Comparison of ENCODE assay signal across 8 cellular contexts in the genomic region with DNA sequence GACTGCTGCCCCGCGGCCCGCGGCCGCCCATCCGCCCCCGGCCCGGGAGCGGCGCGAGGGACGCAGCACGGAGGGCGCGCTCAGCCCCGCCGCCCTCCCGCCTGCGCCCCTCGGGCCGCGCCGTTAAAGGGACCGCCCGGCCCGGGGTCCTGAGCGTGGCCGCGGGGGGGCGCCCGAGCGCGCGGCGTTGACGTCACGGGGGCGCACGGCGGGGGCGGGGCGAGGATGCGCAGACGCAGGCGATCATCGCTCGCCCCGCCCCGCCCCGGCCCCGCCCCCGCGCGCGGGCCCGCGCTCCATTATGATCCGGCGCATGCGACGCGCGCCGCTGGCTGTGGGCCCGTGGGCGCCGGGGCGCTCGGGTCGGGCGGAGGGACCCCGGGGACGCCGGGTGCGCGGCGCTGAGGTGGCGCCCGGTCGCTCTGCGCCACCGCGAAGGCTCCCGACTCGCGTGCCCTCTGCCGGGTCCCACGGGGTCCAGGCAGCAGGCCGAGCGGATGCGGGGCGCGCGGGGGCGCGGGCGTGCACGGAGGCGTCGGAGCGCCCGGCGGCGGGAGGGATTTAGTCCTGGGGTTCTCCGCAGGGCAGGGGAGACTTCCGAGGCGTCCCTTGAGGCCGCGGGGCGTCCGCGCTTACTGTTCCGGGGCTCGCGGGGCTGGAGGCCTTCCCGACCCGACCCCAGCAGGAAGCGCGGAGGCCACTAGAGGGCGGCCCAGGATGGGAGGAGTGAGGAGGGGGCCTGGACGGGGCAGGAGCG. TPM values are rescaled to one million over a fixed set of nuclear protein-coding genes. Genes with fewer than 3 reads are reported as not detected.
DNase-seq lines count a peak whose midpoint lies in the region; ATAC-seq lines count a peak whose summit lies in the region.

A gene (minus strand): TSS at position 163 of the 757 bp plus-strand sequence. CDS start 353 bp downstream, outside the sequence.

- peaks cover 25% of the 10 kb centered on the region for H3K27me3 Mint-ChIP-seq in activated CD8-positive, alpha-beta memory T cell treated with anti-CD3 and anti-CD28 coated beads, Interleukin-2, amount 10 ng/mL, durations not matched to agents 7 days and 5 days

- CTCF ChIA-PET in activated CD8-positive, alpha-beta memory T cell treated with anti-CD3 and anti-CD28 coated beads, Interleukin-2, amount 10 ng/mL, durations not matched to agents 7 days and 5 days (lab: Charles Lee): interaction anchor here (1.2 to 1.8 kb wide), 3 partner anchors 22 to 92 kb away, joined by 3 to 16 read pairs (median 16); a partner anchor contains a TSS

- DNase-seq in NCI-H1436 (lab: John Stamatoyannopoulos, UW) (peak; percentile 52), NCI-H1436 treated with DMSO at 0.1 percent for 48 hours (lab: John Stamatoyannopoulos, UW) (no peak), NCI-H345 (lab: John Stamatoyannopoulos, UW) (peak; percentile 80)
- DNase-seq in activated CD8-positive, alpha-beta memory T cell treated with anti-CD3 and anti-CD28 coated beads, Interleukin-2, amount 10 ng/mL, durations not matched to agents 7 days and 5 days: peak; percentile 79
- peak; percentile 23 to 53 for DNase-seq in stimulated activated CD8-positive, alpha-beta memory T cell treated with anti-CD3 and anti-CD28 coated beads, Interleukin-2, amount 100 ng/mL, for 1 hour (ENCODE audit: low read depth in 2 of 2)

- no peaks in the 10 kb centered on the region for H3K9me3 ChIP-seq in mesodermal cell (ENCODE audit: control insufficient read depth, low read length)

- H3K4me3 Mint-ChIP-seq in activated CD8-positive, alpha-beta memory T cell treated with anti-CD3 and anti-CD28 coated beads, Interleukin-2, amount 10 ng/mL, durations not matched to agents 7 days and 5 days: peak within 1 kb of the TSS; percentile 71

- peaks cover 19% of the 10 kb centered on the region for H3K36me3 ChIP-seq in mesodermal cell (ENCODE audit: control insufficient read depth, insufficient read depth, low read length)

- peaks cover 25% of the 10 kb centered on the region for H3K4me1 Mint-ChIP-seq in activated CD8-positive, alpha-beta memory T cell treated with anti-CD3 and anti-CD28 coated beads, Interleukin-2, amount 10 ng/mL, durations not matched to agents 7 days and 5 days

- no peaks in the 10 kb centered on the region for H3K9me3 Mint-ChIP-seq in activated CD8-positive, alpha-beta memory T cell treated with anti-CD3 and anti-CD28 coated beads, Interleukin-2, amount 10 ng/mL, durations not matched to agents 7 days and 5 days (ENCODE audit: low read depth)

- in situ Hi-C loops in endometrial microvascular endothelial cells (cut with HindIII; ENCODE audit: inconsistent ontology term, low pct_unique_long_range_greater_than_20kb, low sequenced_read_pairs): no loop called here

- H3K36me3 Mint-ChIP-seq in activated CD8-positive, alpha-beta memory T cell treated with anti-CD3 and anti-CD28 coated beads, Interleukin-2, amount 10 ng/mL, durations not matched to agents 7 days and 5 days: no peaks in the 10 kb centered on the region

- 0 to 1% methylated on average over 54 to 74 of the region's 122 CpGs for WGBS in mesodermal cell (ENCODE audit: insufficient coverage in 2 of 2), 2 experiments

- peak within 1 kb of the TSS; percentile 84 for H3K27ac ChIP-seq in mesodermal cell (ENCODE audit: low read depth, low read length, severe bottlenecking)

- peaks cover 36% of the 10 kb centered on the region for H3K4me1 ChIP-seq in mesodermal cell (ENCODE audit: control insufficient read depth, insufficient read depth, low read length, poor library complexity, severe bottlenecking)

- peak within 1 kb of the TSS; percentile 24 for H3K27ac Mint-ChIP-seq in activated CD8-positive, alpha-beta memory T cell treated with anti-CD3 and anti-CD28 coated beads, Interleukin-2, amount 10 ng/mL, durations not matched to agents 7 days and 5 days

- H3K4me3 ChIP-seq in mesodermal cell (ENCODE audit: extremely low read depth, insufficient read depth, low read length, poor library complexity, severe bottlenecking): peak within 1 kb of the TSS; percentile 54

- peak; percentile 70 for ATAC-seq in HG02642 (IDR thresholded peaks at IDR 0.05; ENCODE audit: poor library complexity, unreplicated experiment)
- peak; percentile 83 for ATAC-seq in activated CD8-positive, alpha-beta memory T cell treated with anti-CD3 and anti-CD28 coated beads, Interleukin-2, amount 10 ng/mL, durations not matched to agents 7 days and 5 days

RNA-seq across cellular contexts. Expression of the gene that starts here (rescaled TPM):
- 10 to 100 TPM; 35.2 to 42.0 TPM for total RNA-seq in activated CD8-positive, alpha-beta memory T cell treated with anti-CD3 and anti-CD28 coated beads, Interleukin-2, amount 10 ng/mL, durations not matched to agents 7 days and 5 days
- total RNA-seq in endometrial microvascular endothelial cells (ENCODE audit: inconsistent ontology term): 41.8 TPM
- polyA plus RNA-seq in mesodermal cell (2013, experiment 1 of 2): 41.8 TPM
- 32.0 TPM for polyA plus RNA-seq in mesodermal cell (2013, experiment 2 of 2)
